1 cellular context compared by ENCODE assay signal in the genomic region with DNA sequence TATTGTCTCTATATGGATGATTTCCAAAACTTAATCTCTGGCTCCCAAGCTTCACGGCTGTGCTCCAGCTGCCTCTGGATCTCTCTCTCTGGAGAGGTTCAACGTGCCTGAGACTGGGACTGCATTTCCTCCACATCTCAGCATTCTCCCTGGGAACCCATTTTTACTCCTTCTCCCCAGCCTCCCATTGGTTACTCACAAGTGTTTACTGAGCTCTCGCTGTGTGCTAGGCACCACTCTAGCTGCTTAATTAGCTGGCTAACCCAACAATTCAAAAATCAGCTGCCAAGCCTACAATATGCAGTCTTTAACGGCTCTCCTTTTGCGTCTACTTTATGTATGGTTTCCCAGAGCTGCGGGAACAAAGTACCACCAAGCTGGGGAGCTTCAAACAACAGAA.
TF ChIP-seq lines count a peak whose summit lies in the region.

No MANE protein-coding gene starts in this region.

TF ChIP-seq in GM23338, 12 proteins besides CTCF, POLR2A, EP300 and RAD21 (continued from another document):
- TF ChIP-seq ZNF462 (CRISPR knock-in tag; IDR thresholded peaks at IDR 0.05), result no peak
- no peak for TF ChIP-seq STAT1 (IDR thresholded peaks at IDR 0.05; ENCODE audit: unreplicated experiment)
- no peak for TF ChIP-seq POLR2AphosphoS5 (IDR thresholded peaks at IDR 0.05; ENCODE audit: low read depth)
